In genomic region chr4:47155907-47156306, GRCh38 we compare ENCODE assay signal across 28 cellular contexts.
"Had no signal": no experiment of that assay in that cellular context is flagged by ENCODE, and none has a peak within 500 bp of the region (broad histone marks: within the 10 kb centered on the region; RNA-seq: fewer than 3 reads in every experiment).

No MANE protein-coding gene starts in this region.

- H3K27ac ChIP-seq: ascending aorta, breast epithelium, cardiac muscle cell, colonic mucosa, epithelial cell of prostate, esophagus squamous epithelium had no signal

- ATAC-seq: activated CD4-positive, alpha-beta T cell treated with anti-CD3 and anti-CD28 coated beads for 36 hours; activated naive CD4-positive, alpha-beta T cell treated with anti-CD3 and anti-CD28 coated beads, Interleukin-2, amount 50 U/mL, for 72 hours; activated T-cell treated with anti-CD3 and anti-CD28 coated beads, Interleukin-2, amount 50 U/mL, for 72 hours had no signal

- H3K9me3 ChIP-seq: ascending aorta, breast epithelium, colonic mucosa, esophagus squamous epithelium had no signal

- FAIRE-seq: endometrium, endothelial cell of umbilical vein, frontal cortex had no signal

- H3K4me3 ChIP-seq: ascending aorta, breast epithelium, cardiac muscle cell, colonic mucosa, esophagus squamous epithelium had no signal

- H3K27me3 ChIP-seq: ascending aorta, breast epithelium, cardiac muscle cell, colonic mucosa, esophagus squamous epithelium had no signal

- DNase-seq: activated CD4-positive, alpha-beta memory T cell treated with anti-CD3 and anti-CD28 coated beads, Interleukin-2, amount 10 ng/mL, durations not matched to agents 7 days and 5 days; activated CD4-positive, alpha-beta T cell treated with anti-CD3 and anti-CD28 coated beads for 36 hours; activated CD4-positive, alpha-beta T cell treated with anti-CD3 and anti-CD28 coated beads, Interleukin-2, amount 10 ng/mL, durations not matched to agents 24 days and 14 days; activated CD4-positive, CD25-positive, alpha-beta regulatory T cell; activated CD4-positive, CD25-positive, alpha-beta regulatory T cell treated with anti-CD3 and anti-CD28 coated beads, Interleukin-2, amount 50 U/mL, for 72 hours; activated CD8-positive, alpha-beta memory T cell treated with anti-CD3 and anti-CD28 coated beads, Interleukin-2, amount 50 U/mL, for 48 hours; activated gamma-delta T cell; activated naive CD4-positive, alpha-beta T cell; activated naive CD4-positive, alpha-beta T cell treated with anti-CD3 and anti-CD28 coated beads, Interleukin-2, amount 10 ng/mL, durations not matched to agents 7 days and 5 days; activated naive CD8-positive, alpha-beta T cell treated with anti-CD3 and anti-CD28 coated beads, Interleukin-2, amount 10 ng/mL, durations not matched to agents 7 days and 5 days; activated T-cell treated with anti-CD3 and anti-CD28 coated beads for 4 hours; activated T-cell treated with anti-CD3 and anti-CD28 coated beads, Interleukin-2, amount 50 U/mL, for 24 hours; activated T-cell treated with anti-CD3 and anti-CD28 coated beads, Interleukin-2, amount 50 U/mL, for 72 hours; central memory CD4-positive, alpha-beta T cell; cerebellar nuclear complex; colonic mucosa; effector CD8-positive, alpha-beta T cell; esophagus squamous epithelium; head of caudate nucleus; hippocampal formation had no signal

- H3K36me3 ChIP-seq: ascending aorta, breast epithelium, cardiac muscle cell, colonic mucosa, esophagus squamous epithelium had no signal

- H3K4me1 ChIP-seq: ascending aorta, breast epithelium, colonic mucosa, esophagus squamous epithelium had no signal
